25 cellular contexts compared by ENCODE assay signal in genomic region chr16:58589311-58589890, GRCh38. TPM values are rescaled to one million over a fixed set of nuclear protein-coding genes. Genes with fewer than 3 reads are reported as not detected.
DNase-seq lines count a peak whose midpoint lies in the region; ATAC-seq, FAIRE-seq and TF ChIP-seq lines count a peak whose summit lies in the region.
"Had no signal": no experiment of that assay in that cellular context is flagged by ENCODE, and none has a peak within 500 bp of the region (broad histone marks: within the 10 kb centered on the region; RNA-seq: fewer than 3 reads in every experiment).

No MANE protein-coding gene starts in this region.

- H3K4me1 Mint-ChIP-seq in CD4-positive, CD25-positive, alpha-beta regulatory T cell, result peaks cover 0 to 23% (median 16%) of the 10 kb centered on the region in 4 donors
- peaks cover 9% of the 10 kb centered on the region for H3K4me1 Mint-ChIP-seq in endodermal cell
- H3K4me1 Mint-ChIP-seq in nephron, result peaks cover 10% of the 10 kb centered on the region

- H3K9me3 ChIP-seq in CD4-positive, CD25-positive, alpha-beta regulatory T cell (ENCODE audit: control insufficient read depth in 2 of 2, low read length in 2 of 2), result no peaks in the 10 kb centered on the region
- H3K9me3 ChIP-seq in endodermal cell (ENCODE audit: control insufficient read depth, low read length) (no peaks in the 10 kb centered on the region), sigmoid colon (no peaks in the 10 kb centered on the region)
- H3K9me3 ChIP-seq: BE2C, psoas muscle, transverse colon had no signal

- H3K4me1 ChIP-seq in CD4-positive, CD25-positive, alpha-beta regulatory T cell (ENCODE audit: control insufficient read depth, insufficient read depth, low read length, poor library complexity, severe bottlenecking), result no peaks in the 10 kb centered on the region
- no peaks in the 10 kb centered on the region for H3K4me1 ChIP-seq in endodermal cell (ENCODE audit: control insufficient read depth, insufficient read depth, low read length)
- H3K4me1 ChIP-seq in sigmoid colon, result no peaks in the 10 kb centered on the region
- H3K4me1 ChIP-seq: BE2C, psoas muscle, transverse colon had no signal

- no peak overlapping the region for H3K4me3 Mint-ChIP-seq in CD4-positive, CD25-positive, alpha-beta regulatory T cell
- H3K4me3 Mint-ChIP-seq in endodermal cell (no peak overlapping the region), nephron (no peak overlapping the region)
- H3K4me3 Mint-ChIP-seq: activated naive CD4-positive, alpha-beta T cell treated with anti-CD3 and anti-CD28 coated beads, Interleukin-2, amount 10 ng/mL, durations not matched to agents 7 days and 5 days; stimulated activated naive CD8-positive, alpha-beta T cell treated with anti-CD3 and anti-CD28 coated beads, Interleukin-15, amount 100 ng/mL, for 72 hours had no signal

- peaks cover 46% of the 10 kb centered on the region for H3K36me3 Mint-ChIP-seq in CD4-positive, CD25-positive, alpha-beta regulatory T cell
- H3K36me3 Mint-ChIP-seq in endodermal cell (ENCODE audit: low read depth) (peaks cover 87% of the 10 kb centered on the region), nephron (ENCODE audit: low read depth) (peaks cover 87% of the 10 kb centered on the region)

- no peak for TF ChIP-seq EP300 in sigmoid colon (IDR thresholded peaks at IDR 0.05)

- TF ChIP-seq CTCF in endodermal cell (conservative IDR thresholded peaks at IDR 0.05) (no peak), nephron (IDR thresholded peaks at IDR 0.05; ENCODE audit: unreplicated experiment in 3 of 3) (no peak), sigmoid colon (IDR thresholded peaks at IDR 0.05) (no peak)

- H3K36me3 ChIP-seq in CD4-positive, CD25-positive, alpha-beta regulatory T cell (ENCODE audit: control insufficient read depth, insufficient read depth, low read length), result peaks cover 82% of the 10 kb centered on the region
- peaks cover 94% of the 10 kb centered on the region for H3K36me3 ChIP-seq in endodermal cell (ENCODE audit: control insufficient read depth, insufficient read depth, low read length)
- H3K36me3 ChIP-seq in sigmoid colon, result peaks cover 20 to 84% (median 30%) of the 10 kb centered on the region in 4 donors

- WGBS in endodermal cell (ENCODE audit: insufficient coverage in 1 of 2, insufficient read length in 1 of 2), 2 experiments, result 93% methylated on average over 8 to 10 of the region's 10 CpGs
- WGBS in sigmoid colon, 2 donors, result 74 to 82% methylated on average over 10 of the region's 10 CpGs

- intact Hi-C loops in sigmoid colon (cut with DNase I), result no loop called here

- H3K27ac ChIP-seq in CD4-positive, CD25-positive, alpha-beta regulatory T cell (ENCODE audit: insufficient read depth, low read length, poor library complexity, severe bottlenecking), result no peak overlapping the region
- H3K27ac ChIP-seq in endodermal cell (ENCODE audit: low read depth, low read length) (no peak overlapping the region), sigmoid colon (no peak overlapping the region)
- H3K27ac ChIP-seq: psoas muscle, SK-N-MC, transverse colon had no signal

- no peaks in the 10 kb centered on the region for H3K27me3 ChIP-seq in CD4-positive, CD25-positive, alpha-beta regulatory T cell (ENCODE audit: control insufficient read depth, insufficient read depth, low read length)
- no peaks in the 10 kb centered on the region for H3K27me3 ChIP-seq in endodermal cell (ENCODE audit: control insufficient read depth, insufficient read depth, low read length, poor library complexity, severe bottlenecking)
- no peaks in the 10 kb centered on the region for H3K27me3 ChIP-seq in sigmoid colon
- H3K27me3 ChIP-seq: BE2C, transverse colon had no signal

- H3K4me3 ChIP-seq in CD4-positive, CD25-positive, alpha-beta regulatory T cell (ENCODE audit: low read depth, low read length), result no peak overlapping the region
- H3K4me3 ChIP-seq in endodermal cell (ENCODE audit: low read length), result no peak overlapping the region
- H3K4me3 ChIP-seq in sigmoid colon, result no peak overlapping the region
- H3K4me3 ChIP-seq: psoas muscle, SK-N-MC, transverse colon had no signal

- peak overlapping the region in 2 of 3 donors; percentile 4 to 63 for H3K27ac Mint-ChIP-seq in CD4-positive, CD25-positive, alpha-beta regulatory T cell
- H3K27ac Mint-ChIP-seq in endodermal cell, result peak overlapping the region; percentile 72
- peak overlapping the region in 2 of 3 experiments; percentile 26 to 63 for H3K27ac Mint-ChIP-seq in nephron
- H3K27ac Mint-ChIP-seq: activated naive CD4-positive, alpha-beta T cell treated with anti-CD3 and anti-CD28 coated beads, Interleukin-2, amount 10 ng/mL, durations not matched to agents 7 days and 5 days had no signal

- TF ChIP-seq POLR2A in GM12891 (IDR thresholded peaks at IDR 0.05; ENCODE audit: low read depth, low read length), result no peak
- no peak for TF ChIP-seq POLR2A in sigmoid colon (IDR thresholded peaks at IDR 0.05)

- no peaks in the 10 kb centered on the region for H3K27me3 Mint-ChIP-seq in CD4-positive, CD25-positive, alpha-beta regulatory T cell
- H3K27me3 Mint-ChIP-seq in endodermal cell (ENCODE audit: insufficient read depth) (no peaks in the 10 kb centered on the region), nephron (ENCODE audit: low read depth) (no peaks in the 10 kb centered on the region)
- H3K27me3 Mint-ChIP-seq: activated naive CD4-positive, alpha-beta T cell treated with anti-CD3 and anti-CD28 coated beads, Interleukin-2, amount 10 ng/mL, durations not matched to agents 7 days and 5 days; stimulated activated naive CD8-positive, alpha-beta T cell treated with anti-CD3 and anti-CD28 coated beads, Interleukin-15, amount 100 ng/mL, for 72 hours had no signal

- no peak for DNase-seq in CD4-positive, CD25-positive, alpha-beta regulatory T cell
- DNase-seq in GM12891 (ENCODE audit: insufficient read length, low spot score), result no peak
- no peak for DNase-seq in endodermal cell
- DNase-seq in sigmoid colon, result no peak
- DNase-seq: activated CD4-positive, CD25-positive, alpha-beta regulatory T cell treated with anti-CD3 and anti-CD28 coated beads, Interleukin-2, amount 50 U/mL, for 72 hours; activated naive CD4-positive, alpha-beta T cell treated with anti-CD3 and anti-CD28 coated beads, Interleukin-2, amount 10 ng/mL, durations not matched to agents 7 days and 5 days; BE2C; effector CD8-positive, alpha-beta T cell; head of caudate nucleus; midbrain; NCI-H1417; NCI-H510A treated with DMSO at 0.1 percent for 48 hours; psoas muscle; small intestine; stimulated activated CD4-positive, alpha-beta T cell treated with anti-CD3 and anti-CD28 coated beads, Interleukin-2, amount 100 ng/mL, for 48 hours; stimulated activated naive CD8-positive, alpha-beta T cell treated with anti-CD3 and anti-CD28 coated beads, Interleukin-15, amount 100 ng/mL, for 72 hours; T1000; transverse colon had no signal

- no peak overlapping the region for H3K9ac ChIP-seq in endodermal cell (ENCODE audit: extremely low read depth, low read length, poor library complexity, severe bottlenecking)

- no peak for ATAC-seq in CD4-positive, CD25-positive, alpha-beta regulatory T cell (ENCODE audit: low read depth in 2 of 2)
- ATAC-seq in GM21526 (IDR thresholded peaks at IDR 0.05; ENCODE audit: low FRiP score, unreplicated experiment) (no peak), GM19467 (IDR thresholded peaks at IDR 0.05; ENCODE audit: unreplicated experiment) (no peak)
- ATAC-seq: HCT116; left lobe of liver; psoas muscle; stimulated activated naive CD8-positive, alpha-beta T cell treated with anti-CD3 and anti-CD28 coated beads, Interleukin-15, amount 100 ng/mL, for 72 hours had no signal

- no peaks in the 10 kb centered on the region for H3K9me3 Mint-ChIP-seq in CD4-positive, CD25-positive, alpha-beta regulatory T cell
- H3K9me3 Mint-ChIP-seq in endodermal cell, result peaks cover 11% of the 10 kb centered on the region
- H3K9me3 Mint-ChIP-seq in nephron, result no peaks in the 10 kb centered on the region
- H3K9me3 Mint-ChIP-seq: activated naive CD4-positive, alpha-beta T cell treated with anti-CD3 and anti-CD28 coated beads, Interleukin-2, amount 10 ng/mL, durations not matched to agents 7 days and 5 days; stimulated activated naive CD8-positive, alpha-beta T cell treated with anti-CD3 and anti-CD28 coated beads, Interleukin-15, amount 100 ng/mL, for 72 hours had no signal

- FAIRE-seq in GM12891 (lab: Jason Lieb, UNC), result peak; percentile 20
- FAIRE-seq: GM18507, small intestine had no signal

TF ChIP-seq in GM12891, 5 proteins besides CTCF, POLR2A, EP300 and RAD21:
- TF ChIP-seq SPI1 (IDR thresholded peaks at IDR 0.05; ENCODE audit: low read depth, low read length), result no peak
- TF ChIP-seq POU2F2 (IDR thresholded peaks at IDR 0.05; ENCODE audit: low read depth, low read length), result no peak
- TF ChIP-seq POLR2AphosphoS5 (IDR thresholded peaks at IDR 0.05; ENCODE audit: low read depth, low read length), result no peak
- TF ChIP-seq PAX5 (IDR thresholded peaks at IDR 0.05; ENCODE audit: insufficient read depth, low read length, severe bottlenecking), result no peak
- TF ChIP-seq TAF1 (IDR thresholded peaks at IDR 0.05; ENCODE audit: low read depth, low read length), result no peak
TF ChIP-seq in GM12891: peak in this region for 0.

RNA-seq across cellular contexts. Expression of gene CNOT1, which starts 40.2 kb away (rescaled TPM):
- total RNA-seq in CD4-positive, CD25-positive, alpha-beta regulatory T cell, result 252 TPM
- polyA plus RNA-seq in CD4-positive, CD25-positive, alpha-beta regulatory T cell, result 10 to 100 TPM; 78.7 to 93.7 (median 83.1) TPM
- polyA plus RNA-seq in GM12891 (2012; ENCODE audit: low read depth, missing spikeins), result 140 TPM
- total RNA-seq in endodermal cell (100 to 1,000 TPM; 253 to 263 TPM), sigmoid colon (100 to 1,000 TPM in 1 of 4 donors, 10 to 100 TPM in 3; 70.1 to 112 (median 84.2) TPM)
- 207 TPM for polyA plus RNA-seq in endodermal cell (2013, experiment 1 of 2)
- 191 TPM for polyA plus RNA-seq in endodermal cell (2013, experiment 2 of 2)
- 100 to 1,000 TPM in 1 of 3 donors, 10 to 100 TPM in 2; 61.3 to 110 (median 65.0) TPM for polyA plus RNA-seq in sigmoid colon
